Comparison of ENCODE assay signal across 8 cellular contexts in the genomic region with DNA sequence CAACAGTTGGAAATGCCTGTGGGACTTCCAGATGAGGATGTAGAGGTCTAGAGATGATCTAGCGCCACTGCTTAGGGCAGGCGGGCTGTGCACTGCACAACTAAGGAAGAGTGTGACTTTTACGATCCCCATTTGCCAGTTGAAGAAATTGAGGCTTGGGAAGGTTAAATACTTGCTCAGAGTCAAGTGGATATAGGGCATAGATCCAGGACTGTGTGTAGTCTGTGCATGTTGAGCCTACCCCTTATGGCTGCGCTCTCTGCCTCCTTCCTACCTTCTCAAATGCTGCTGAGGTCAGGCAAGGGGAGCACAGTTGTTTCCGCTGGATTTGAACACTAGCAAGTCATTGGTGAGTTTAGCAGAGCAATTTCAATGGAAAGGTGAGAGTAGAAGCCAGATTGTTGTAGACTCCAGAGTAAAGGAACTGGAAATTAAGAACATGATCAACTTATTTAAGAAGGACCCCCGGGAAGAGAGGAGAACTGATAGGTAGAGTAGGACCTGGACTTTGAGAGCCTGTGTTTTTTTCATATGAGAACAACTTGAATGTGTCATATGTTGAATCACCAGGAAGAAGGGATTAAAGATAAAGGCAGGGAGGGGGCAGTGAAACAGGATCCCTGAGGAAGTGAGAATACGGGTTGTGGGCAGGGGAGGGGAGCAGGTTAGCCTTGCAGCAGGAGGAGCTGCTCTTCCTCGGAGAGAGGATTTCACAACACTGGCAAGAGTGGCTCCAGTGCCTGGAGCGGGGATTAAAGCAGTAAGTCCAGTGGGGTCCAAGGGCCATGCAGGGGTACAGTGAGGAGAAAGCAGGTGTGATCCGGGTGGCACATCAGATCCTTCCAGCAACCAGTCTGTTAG. TPM values are rescaled to one million over a fixed set of nuclear protein-coding genes. Genes with fewer than 3 reads are reported as not detected.
DNase-seq lines count a peak whose midpoint lies in the region; ATAC-seq lines count a peak whose summit lies in the region.

No MANE protein-coding gene starts in this region.

- WGBS in mesendoderm (ENCODE audit: extremely low coverage, insufficient coverage, low lambda C conversion rate) = no CpG with 5 or more reads among the region's 10 CpGs
- 75 to 83% methylated on average over 10 of the region's 10 CpGs for WGBS in aorta, 2 donors

- H3K79me2 ChIP-seq in mesendoderm (ENCODE audit: control insufficient read depth, insufficient read depth, low read length) = no peaks in the 10 kb centered on the region

- H3K9me3 ChIP-seq in MG63 (no peaks in the 10 kb centered on the region), aorta (ENCODE audit: control insufficient read depth, low read length) (no peaks in the 10 kb centered on the region)

- no peak overlapping the region for H4K8ac ChIP-seq in mesendoderm (ENCODE audit: low read depth, low read length)

- ATAC-seq in aorta (ENCODE audit: low FRiP score) (no peak), GM18519 (IDR thresholded peaks at IDR 0.05; ENCODE audit: low FRiP score, unreplicated experiment) (no peak)

- no peak overlapping the region for H3K4ac ChIP-seq in mesendoderm (ENCODE audit: low read depth, low read length)

- no peak overlapping the region for H2BK120ac ChIP-seq in mesendoderm (ENCODE audit: low read depth, low read length)

- peak overlapping the region; percentile 23 for H3K9ac ChIP-seq in mesendoderm (ENCODE audit: low read length)

- H2BK15ac ChIP-seq in mesendoderm (replicated peaks; ENCODE audit: low read depth) = no peak overlapping the region

- in situ Hi-C loops in Caki2 (cut with HindIII; ENCODE audit: low pct_unique_long_range_greater_than_20kb, low sequenced_read_pairs) = no loop called here

- peak; percentile 89 for DNase-seq in Caki2 (ENCODE audit: low read depth)
- DNase-seq in MG63 = peak; percentile 86
- peak; percentile 96 for DNase-seq in amniotic epithelial cell (ENCODE audit: low read depth)
- peak; percentile 94 for DNase-seq in mesendoderm
- no peak for DNase-seq in retina
- no peak for DNase-seq in aorta
- no peak for DNase-seq in GDM1 (lab: John Stamatoyannopoulos, UW)

- H3K56ac ChIP-seq in mesendoderm (ENCODE audit: low read length) = peak overlapping the region; percentile 69

- H4K5ac ChIP-seq in mesendoderm (ENCODE audit: low read length) = no peak overlapping the region

- peak overlapping the region; percentile 12; the same call in 1 of the 2 replicates for H3K4me3 ChIP-seq in MG63
- no peak overlapping the region for H3K4me3 ChIP-seq in mesendoderm (ENCODE audit: low read length)
- no peak overlapping the region for H3K4me3 ChIP-seq in aorta (ENCODE audit: low read length in 2 of 2)

- H3K4me1 ChIP-seq in mesendoderm (ENCODE audit: control insufficient read depth, low read depth, low read length) (peaks cover 15% of the 10 kb centered on the region), aorta (ENCODE audit: control insufficient read depth in 1 of 2, insufficient read depth in 2 of 2, low read length in 2 of 2) (no peaks in the 10 kb centered on the region)

- no peak overlapping the region for H3K18ac ChIP-seq in mesendoderm (ENCODE audit: low read length)

- no peak overlapping the region for H2BK5ac ChIP-seq in mesendoderm (ENCODE audit: low read length)

- no peaks in the 10 kb centered on the region for H3K27me3 ChIP-seq in MG63
- no peaks in the 10 kb centered on the region for H3K27me3 ChIP-seq in mesendoderm (ENCODE audit: insufficient read depth, low read length, poor library complexity)
- H3K27me3 ChIP-seq in aorta (ENCODE audit: control insufficient read depth in 1 of 2, insufficient read depth in 2 of 2, low read length in 1 of 2) = no peaks in the 10 kb centered on the region

- H2AK5ac ChIP-seq in mesendoderm (ENCODE audit: low read length) = peak overlapping the region; percentile 61

- peaks cover 3% of the 10 kb centered on the region for H3K79me1 ChIP-seq in mesendoderm (ENCODE audit: low read length)

- H3K27ac ChIP-seq in mesendoderm (ENCODE audit: low read depth, low read length) (peak overlapping the region; percentile 22), aorta (ENCODE audit: low read depth in 1 of 2, low read length in 2 of 2) (no peak overlapping the region)

- intact Hi-C loops in aorta (cut with DNase I) = no loop called here

- H3K36me3 ChIP-seq in MG63 (peaks cover 62% of the 10 kb centered on the region), mesendoderm (ENCODE audit: control insufficient read depth, insufficient read depth, low read length) (no peaks in the 10 kb centered on the region), aorta (ENCODE audit: control insufficient read depth in 1 of 2, insufficient read depth in 2 of 2, low read length in 1 of 2) (no peaks in the 10 kb centered on the region)

- no peak overlapping the region for H3K4me2 ChIP-seq in mesendoderm (ENCODE audit: low read length)

- no peak overlapping the region for H3K23ac ChIP-seq in mesendoderm (ENCODE audit: low read length)

RNA-seq across cellular contexts. Expression of a gene that starts 2.7 kb away (rescaled TPM):
- 226 and 227 TPM in 2 replicates for total RNA-seq in Caki2 (2014; rRNA removed; shearing (Covaris generic); ENCODE audit: low replicate concordance)
- 198 and 218 TPM in 2 replicates for total RNA-seq in MG63 (2014; rRNA removed; shearing (Covaris generic); ENCODE audit: low replicate concordance)
- 15.4 TPM for polyA plus RNA-seq in mesendoderm (2013, experiment 1 of 2)
- polyA plus RNA-seq in mesendoderm (2013, experiment 2 of 2) = 17.2 TPM
- total RNA-seq in aorta = 100 to 1,000 TPM; 208 to 213 TPM
- polyA plus RNA-seq in aorta = 100 to 1,000 TPM in 1 of 2 donors, 10 to 100 TPM in 1; 99.8 to 190 TPM

RNA-seq across cellular contexts. Expression of a gene that starts 49.6 kb away (rescaled TPM):
- total RNA-seq in Caki2 (2014; rRNA removed; shearing (Covaris generic); ENCODE audit: low replicate concordance) = 0.14 TPM in 1 of 2 replicates, not detected in the other
- not detected in 2 replicates for total RNA-seq in MG63 (2014; rRNA removed; shearing (Covaris generic); ENCODE audit: low replicate concordance)
- 0.06 TPM for polyA plus RNA-seq in mesendoderm (2013, experiment 1 of 2)
- polyA plus RNA-seq in mesendoderm (2013, experiment 2 of 2) = 0.06 TPM
- total RNA-seq in aorta = under 1 TPM in 1 of 2 donors, not detected in 1; 0.45 TPM
- 1 to 10 TPM in 1 of 2 donors, under 1 TPM in 1; 0.33 to 2.9 TPM for polyA plus RNA-seq in aorta

Comparison
In these comparisons a context has a peak if more than half of its experiments do, and no peak if none do; other contexts are left out.
1. DNase-seq: peak in Caki2 (single experiment), MG63 (single experiment), amniotic epithelial cell (single experiment) and mesendoderm (single experiment); none in retina (single experiment), aorta (0 of 2) and GDM1 (single experiment).